Comparison of ENCODE assay signal across 1 cellular context in genomic region chr2:162091325-162092007, GRCh38.
TF ChIP-seq lines count a peak whose summit lies in the region.

No MANE protein-coding gene starts in this region.

TF ChIP-seq in HepG2, 621 proteins besides CTCF, POLR2A, EP300 and RAD21 (continued from another document and continues in another):
- no peak for TF ChIP-seq MAFK (conservative IDR thresholded peaks at IDR 0.05 in 1 of 2, IDR thresholded peaks at IDR 0.05 in 1 of 2; ENCODE audit: low read length in 2 of 2)
- 0 out of 2 replicates have a peak, but pooled peaks have one; percentile 30 for TF ChIP-seq PHF21A (CRISPR knock-in tag; IDR thresholded peaks at IDR 0.05)
- peak; percentile 83 for TF ChIP-seq FOSL2 (CRISPR knock-in tag; IDR thresholded peaks at IDR 0.05)
- TF ChIP-seq ZFP36L2 (CRISPR knock-in tag; IDR thresholded peaks at IDR 0.05): no peak
- 0 out of 2 replicates have a peak, but pooled peaks have one; percentile 31 for TF ChIP-seq SAP130 (CRISPR knock-in tag; IDR thresholded peaks at IDR 0.05; ENCODE audit: low read depth)
- TF ChIP-seq ZSCAN22 (CRISPR knock-in tag; IDR thresholded peaks at IDR 0.05): no peak
- TF ChIP-seq HMGXB4 (CRISPR knock-in tag; IDR thresholded peaks at IDR 0.05; ENCODE audit: borderline replicate concordance in 1 of 2, low read depth in 1 of 2): peak; percentile 36 to 46; a peak in 1 of 4 replicates
- TF ChIP-seq SRF (IDR thresholded peaks at IDR 0.05; ENCODE audit: low read depth, low read length): peak; percentile 58; the same call in 1 of the 2 replicates
- TF ChIP-seq GABPB1 (CRISPR knock-in tag; IDR thresholded peaks at IDR 0.05): no peak
- peak; percentile 28; the same call in 1 of the 2 replicates for TF ChIP-seq ZGPAT (CRISPR knock-in tag; IDR thresholded peaks at IDR 0.05)
- TF ChIP-seq HNF1B (CRISPR knock-in tag; IDR thresholded peaks at IDR 0.05): peak; percentile 64; the same call in 1 of the 2 replicates
- no peak for TF ChIP-seq CREM (IDR thresholded peaks at IDR 0.05)
- TF ChIP-seq CREM (CRISPR knock-in tag; IDR thresholded peaks at IDR 0.05): no peak
- peak; percentile 15 for TF ChIP-seq XRCC5 (optimal IDR thresholded peaks at IDR 0.05; ENCODE audit: low read length)
- peak; percentile 57; the same call in 1 of the 2 replicates for TF ChIP-seq MED1 (CRISPR knock-in tag; IDR thresholded peaks at IDR 0.05)
- no peak for TF ChIP-seq AKAP8 (CRISPR knock-in tag; IDR thresholded peaks at IDR 0.05)
- TF ChIP-seq GATAD2A (CRISPR knock-in tag; IDR thresholded peaks at IDR 0.05): peak; percentile 54; the same call in 1 of the 2 replicates
- TF ChIP-seq, protein P1, sequence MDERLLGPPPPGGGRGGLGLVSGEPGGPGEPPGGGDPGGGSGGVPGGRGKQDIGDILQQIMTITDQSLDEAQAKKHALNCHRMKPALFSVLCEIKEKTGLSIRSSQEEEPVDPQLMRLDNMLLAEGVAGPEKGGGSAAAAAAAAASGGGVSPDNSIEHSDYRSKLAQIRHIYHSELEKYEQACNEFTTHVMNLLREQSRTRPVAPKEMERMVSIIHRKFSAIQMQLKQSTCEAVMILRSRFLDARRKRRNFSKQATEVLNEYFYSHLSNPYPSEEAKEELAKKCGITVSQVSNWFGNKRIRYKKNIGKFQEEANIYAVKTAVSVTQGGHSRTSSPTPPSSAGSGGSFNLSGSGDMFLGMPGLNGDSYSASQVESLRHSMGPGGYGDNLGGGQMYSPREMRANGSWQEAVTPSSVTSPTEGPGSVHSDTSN (CRISPR knock-in tag; IDR thresholded peaks at IDR 0.05): no peak
- TF ChIP-seq PRMT3 (CRISPR knock-in tag; IDR thresholded peaks at IDR 0.05; ENCODE audit: borderline replicate concordance, low read depth): no peak
- peak; percentile 49; the same call in 1 of the 2 replicates for TF ChIP-seq HNRNPUL1 (IDR thresholded peaks at IDR 0.05; ENCODE audit: low read depth, low read length)
- 0 out of 2 replicates have a peak, but pooled peaks have one; percentile 21 for TF ChIP-seq ZNF614 (CRISPR knock-in tag; IDR thresholded peaks at IDR 0.05; ENCODE audit: borderline replicate concordance)
- TF ChIP-seq TRAFD1 (CRISPR knock-in tag; IDR thresholded peaks at IDR 0.05; ENCODE audit: borderline replicate concordance): no peak
- TF ChIP-seq, protein P2, sequence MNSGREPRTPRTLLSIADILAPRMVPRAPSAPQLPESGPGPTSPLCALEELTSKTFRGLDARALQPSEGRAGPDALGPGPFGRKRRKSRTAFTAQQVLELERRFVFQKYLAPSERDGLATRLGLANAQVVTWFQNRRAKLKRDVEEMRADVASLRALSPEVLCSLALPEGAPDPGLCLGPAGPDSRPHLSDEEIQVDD (CRISPR knock-in tag; IDR thresholded peaks at IDR 0.05; ENCODE audit: borderline replicate concordance): no peak
- peak; percentile 38; the same call in 1 of the 2 replicates for TF ChIP-seq ETV5 (CRISPR knock-in tag; IDR thresholded peaks at IDR 0.05; ENCODE audit: borderline replicate concordance)
- TF ChIP-seq, protein P3, sequence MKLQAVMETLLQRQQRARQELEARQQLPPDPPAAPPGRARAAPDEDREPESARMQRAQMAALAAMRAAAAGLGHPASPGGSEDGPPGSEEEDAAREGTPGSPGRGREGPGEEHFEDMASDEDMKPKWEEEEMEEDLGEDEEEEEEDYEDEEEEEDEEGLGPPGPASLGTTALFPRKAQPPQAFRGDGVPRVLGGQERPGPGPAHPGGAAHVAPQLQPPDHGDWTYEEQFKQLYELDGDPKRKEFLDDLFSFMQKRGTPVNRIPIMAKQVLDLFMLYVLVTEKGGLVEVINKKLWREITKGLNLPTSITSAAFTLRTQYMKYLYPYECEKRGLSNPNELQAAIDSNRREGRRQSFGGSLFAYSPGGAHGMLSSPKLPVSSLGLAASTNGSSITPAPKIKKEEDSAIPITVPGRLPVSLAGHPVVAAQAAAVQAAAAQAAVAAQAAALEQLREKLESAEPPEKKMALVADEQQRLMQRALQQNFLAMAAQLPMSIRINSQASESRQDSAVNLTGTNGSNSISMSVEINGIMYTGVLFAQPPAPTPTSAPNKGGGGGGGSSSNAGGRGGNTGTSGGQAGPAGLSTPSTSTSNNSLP (IDR thresholded peaks at IDR 0.05; ENCODE audit: low read depth, low read length): peak; percentile 64; the same call in 1 of the 2 replicates
- no peak for TF ChIP-seq ZBTB33 (CRISPR knock-in tag; IDR thresholded peaks at IDR 0.05)
- no peak for TF ChIP-seq HOXA9 (CRISPR knock-in tag; IDR thresholded peaks at IDR 0.05; ENCODE audit: borderline replicate concordance)
- no peak for TF ChIP-seq SOX13 (IDR thresholded peaks at IDR 0.05)
- TF ChIP-seq SOX13 (CRISPR knock-in tag; conservative IDR thresholded peaks at IDR 0.05 in 1 of 2, IDR thresholded peaks at IDR 0.05 in 1 of 2): peak in 1 of 2 experiments; percentile 30; a peak in 1 of 4 replicates
- TF ChIP-seq U2AF2 (IDR thresholded peaks at IDR 0.05; ENCODE audit: low read depth, low read length): no peak
- peak; percentile 38; the same call in 1 of the 2 replicates for TF ChIP-seq HOMEZ (CRISPR knock-in tag; IDR thresholded peaks at IDR 0.05; ENCODE audit: low read depth)
- TF ChIP-seq E2F2 (CRISPR knock-in tag; IDR thresholded peaks at IDR 0.05; ENCODE audit: borderline replicate concordance): no peak
- TF ChIP-seq, protein P4, sequence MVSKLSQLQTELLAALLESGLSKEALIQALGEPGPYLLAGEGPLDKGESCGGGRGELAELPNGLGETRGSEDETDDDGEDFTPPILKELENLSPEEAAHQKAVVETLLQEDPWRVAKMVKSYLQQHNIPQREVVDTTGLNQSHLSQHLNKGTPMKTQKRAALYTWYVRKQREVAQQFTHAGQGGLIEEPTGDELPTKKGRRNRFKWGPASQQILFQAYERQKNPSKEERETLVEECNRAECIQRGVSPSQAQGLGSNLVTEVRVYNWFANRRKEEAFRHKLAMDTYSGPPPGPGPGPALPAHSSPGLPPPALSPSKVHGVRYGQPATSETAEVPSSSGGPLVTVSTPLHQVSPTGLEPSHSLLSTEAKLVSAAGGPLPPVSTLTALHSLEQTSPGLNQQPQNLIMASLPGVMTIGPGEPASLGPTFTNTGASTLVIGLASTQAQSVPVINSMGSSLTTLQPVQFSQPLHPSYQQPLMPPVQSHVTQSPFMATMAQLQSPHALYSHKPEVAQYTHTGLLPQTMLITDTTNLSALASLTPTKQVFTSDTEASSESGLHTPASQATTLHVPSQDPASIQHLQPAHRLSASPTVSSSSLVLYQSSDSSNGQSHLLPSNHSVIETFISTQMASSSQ (IDR thresholded peaks at IDR 0.05; ENCODE audit: low read depth): peak; percentile 68; the same call in 1 of the 2 replicates
- TF ChIP-seq, protein P4 (CRISPR knock-in tag; IDR thresholded peaks at IDR 0.05; ENCODE audit: borderline replicate concordance): peak; percentile 83; the same call in 1 of the 2 replicates
- peak; percentile 60; the same call in 1 of the 2 replicates for TF ChIP-seq FOSL1 (CRISPR knock-in tag; IDR thresholded peaks at IDR 0.05; ENCODE audit: borderline replicate concordance)
- 0 out of 2 replicates have a peak, but pooled peaks have one; percentile 33 for TF ChIP-seq MIXL1 (CRISPR knock-in tag; IDR thresholded peaks at IDR 0.05)
